9 cellular contexts compared by ENCODE assay signal in genomic region chr10:11144626-11145497, GRCh38.
DNase-seq lines count a peak whose midpoint lies in the region; ATAC-seq and TF ChIP-seq lines count a peak whose summit lies in the region.
"Had no signal": no experiment of that assay in that cellular context is flagged by ENCODE, and none has a peak within 500 bp of the region (broad histone marks: within the 10 kb centered on the region; RNA-seq: fewer than 3 reads in every experiment).

No MANE protein-coding gene starts in this region.

- no peaks in the 10 kb centered on the region for H3K36me3 Mint-ChIP-seq in Calu3 (ENCODE audit: insufficient read depth, unreplicated experiment)

- no TSS peak for BruUV-seq in Calu3 (replicated peaks; lab: Mats Ljungman, UMichigan)

- H3K9me3 ChIP-seq in DND-41 (ENCODE audit: insufficient read depth, low read length, severe bottlenecking) (no peaks in the 10 kb centered on the region), esophagus muscularis mucosa (no peaks in the 10 kb centered on the region)

- no peaks in the 10 kb centered on the region for H3K79me2 ChIP-seq in DND-41 (ENCODE audit: insufficient read depth, low read length)

- H4K20me1 ChIP-seq in DND-41 (ENCODE audit: insufficient read depth, low read length), result no peaks in the 10 kb centered on the region

- intact Hi-C loops in esophagus muscularis mucosa (cut with DNase I) (no loop called here), Calu3 (cut with micrococcal nuclease; ENCODE audit: unreplicated experiment) (no loop called here)

- TF ChIP-seq CTCF in DND-41 (IDR thresholded peaks at IDR 0.05; ENCODE audit: borderline replicate concordance, extremely low read depth, low read length, poor library complexity, severe bottlenecking) (no peak), esophagus muscularis mucosa (IDR thresholded peaks at IDR 0.05) (no peak), GM20000 (IDR thresholded peaks at IDR 0.05; ENCODE audit: extremely low read depth, missing control alignments) (no peak), Calu3 (IDR thresholded peaks at IDR 0.05; ENCODE audit: unreplicated experiment) (no peak)

- H3K9me3 Mint-ChIP-seq in Calu3 (ENCODE audit: low read depth, unreplicated experiment), result peaks cover 7% of the 10 kb centered on the region

- no peaks in the 10 kb centered on the region for H3K4me1 Mint-ChIP-seq in Calu3 (ENCODE audit: low read depth, unreplicated experiment)

- H3K9ac ChIP-seq in DND-41 (ENCODE audit: low read depth, low read length), result peak overlapping the region; percentile 57

- CTCF ChIA-PET in Calu3 (lab: Charles Lee), result no interaction called here

- peak overlapping the region; percentile 92 for H3K27ac ChIP-seq in DND-41 (ENCODE audit: low read length)
- peak overlapping the region in 3 of 4 donors; percentile 38 to 53 (median 44) for H3K27ac ChIP-seq in esophagus muscularis mucosa (replicated peaks in 1 of 4)
- H3K27ac ChIP-seq: VCaP had no signal

- H2AFZ ChIP-seq in DND-41 (ENCODE audit: low read depth, low read length), result peak overlapping the region; percentile 78

- no peak for TF ChIP-seq EP300 in esophagus muscularis mucosa (IDR thresholded peaks at IDR 0.05)

- peaks cover 13% of the 10 kb centered on the region for H3K27me3 Mint-ChIP-seq in Calu3 (ENCODE audit: unreplicated experiment)

- ATAC-seq in DND-41 (ENCODE audit: insufficient read depth, low read depth), result peak; percentile 57
- ATAC-seq in GM21515 (IDR thresholded peaks at IDR 0.05; ENCODE audit: unreplicated experiment), result peak; percentile 27
- ATAC-seq in HG03520 (IDR thresholded peaks at IDR 0.05; ENCODE audit: unreplicated experiment), result peak; percentile 13

- WGBS in esophagus muscularis mucosa, result 69% methylated on average over 11 of the region's 11 CpGs

- no peak for TF ChIP-seq POLR2A in esophagus muscularis mucosa (IDR thresholded peaks at IDR 0.05; ENCODE audit: low read depth)

- H3K4me1 ChIP-seq in DND-41 (ENCODE audit: insufficient read depth, low read length), result peaks cover 48% of the 10 kb centered on the region
- peaks cover 48 to 71% (median 67%) of the 10 kb centered on the region in 4 donors for H3K4me1 ChIP-seq in esophagus muscularis mucosa

- peak overlapping the region in 1 of 2 experiments; percentile 39; a peak in 2 of 4 replicates for H3K4me3 ChIP-seq in DND-41 (ENCODE audit: low read depth in 1 of 2, low read length in 2 of 2)
- no peak overlapping the region for H3K4me3 ChIP-seq in esophagus muscularis mucosa

- no peaks in the 10 kb centered on the region for H3K27me3 ChIP-seq in DND-41 (ENCODE audit: insufficient read depth, low read length, poor library complexity)
- H3K27me3 ChIP-seq in esophagus muscularis mucosa, result no peaks in the 10 kb centered on the region

- H3K4me3 Mint-ChIP-seq in Calu3 (ENCODE audit: low read depth, unreplicated experiment), result no peak overlapping the region

- no peaks in the 10 kb centered on the region for H3K36me3 ChIP-seq in DND-41 (ENCODE audit: insufficient read depth, low read length)
- no peaks in the 10 kb centered on the region for H3K36me3 ChIP-seq in esophagus muscularis mucosa

- H3K4me2 ChIP-seq in DND-41 (ENCODE audit: insufficient read depth, low read length), result peak overlapping the region; percentile 61

- H3K27ac Mint-ChIP-seq in Calu3 (ENCODE audit: unreplicated experiment), result no peak overlapping the region

- DNase-seq in DND-41 (no peak), esophagus muscularis mucosa (ENCODE audit: extremely low spot score) (no peak), AML-193 (lab: John Stamatoyannopoulos, UW) (no peak), nucleus accumbens (lab: John Stamatoyannopoulos, UW) (no peak), GM20000 (ENCODE audit: low spot score) (no peak), Calu3 (no peak)
